1 cellular context compared by ENCODE assay signal in genomic region chr4:112717856-112718255, GRCh38.
TF ChIP-seq lines count a peak whose summit lies in the region.

No MANE protein-coding gene starts in this region.

TF ChIP-seq in GM23338, 12 proteins besides CTCF, POLR2A, EP300 and RAD21 (continued from another document):
- no peak for TF ChIP-seq ZNF462 (CRISPR knock-in tag; IDR thresholded peaks at IDR 0.05)
- no peak for TF ChIP-seq JUNB (IDR thresholded peaks at IDR 0.05; ENCODE audit: unreplicated experiment)
- TF ChIP-seq NANOG (IDR thresholded peaks at IDR 0.05; ENCODE audit: borderline replicate concordance) = no peak
- no peak for TF ChIP-seq CREB1 (CRISPR knock-in tag; IDR thresholded peaks at IDR 0.05; ENCODE audit: low read depth)
- no peak for TF ChIP-seq POLR2AphosphoS5 (IDR thresholded peaks at IDR 0.05; ENCODE audit: low read depth)
- TF ChIP-seq, protein P1, sequence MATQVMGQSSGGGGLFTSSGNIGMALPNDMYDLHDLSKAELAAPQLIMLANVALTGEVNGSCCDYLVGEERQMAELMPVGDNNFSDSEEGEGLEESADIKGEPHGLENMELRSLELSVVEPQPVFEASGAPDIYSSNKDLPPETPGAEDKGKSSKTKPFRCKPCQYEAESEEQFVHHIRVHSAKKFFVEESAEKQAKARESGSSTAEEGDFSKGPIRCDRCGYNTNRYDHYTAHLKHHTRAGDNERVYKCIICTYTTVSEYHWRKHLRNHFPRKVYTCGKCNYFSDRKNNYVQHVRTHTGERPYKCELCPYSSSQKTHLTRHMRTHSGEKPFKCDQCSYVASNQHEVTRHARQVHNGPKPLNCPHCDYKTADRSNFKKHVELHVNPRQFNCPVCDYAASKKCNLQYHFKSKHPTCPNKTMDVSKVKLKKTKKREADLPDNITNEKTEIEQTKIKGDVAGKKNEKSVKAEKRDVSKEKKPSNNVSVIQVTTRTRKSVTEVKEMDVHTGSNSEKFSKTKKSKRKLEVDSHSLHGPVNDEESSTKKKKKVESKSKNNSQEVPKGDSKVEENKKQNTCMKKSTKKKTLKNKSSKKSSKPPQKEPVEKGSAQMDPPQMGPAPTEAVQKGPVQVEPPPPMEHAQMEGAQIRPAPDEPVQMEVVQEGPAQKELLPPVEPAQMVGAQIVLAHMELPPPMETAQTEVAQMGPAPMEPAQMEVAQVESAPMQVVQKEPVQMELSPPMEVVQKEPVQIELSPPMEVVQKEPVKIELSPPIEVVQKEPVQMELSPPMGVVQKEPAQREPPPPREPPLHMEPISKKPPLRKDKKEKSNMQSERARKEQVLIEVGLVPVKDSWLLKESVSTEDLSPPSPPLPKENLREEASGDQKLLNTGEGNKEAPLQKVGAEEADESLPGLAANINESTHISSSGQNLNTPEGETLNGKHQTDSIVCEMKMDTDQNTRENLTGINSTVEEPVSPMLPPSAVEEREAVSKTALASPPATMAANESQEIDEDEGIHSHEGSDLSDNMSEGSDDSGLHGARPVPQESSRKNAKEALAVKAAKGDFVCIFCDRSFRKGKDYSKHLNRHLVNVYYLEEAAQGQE (IDR thresholded peaks at IDR 0.05; ENCODE audit: unreplicated experiment) = no peak
- no peak for TF ChIP-seq EZH2 (IDR thresholded peaks at IDR 0.05; ENCODE audit: low read depth, unreplicated experiment)
- no peak for TF ChIP-seq ZNF331 (CRISPR knock-in tag; IDR thresholded peaks at IDR 0.05; ENCODE audit: low read depth)
- TF ChIP-seq ZNF114 (CRISPR knock-in tag; IDR thresholded peaks at IDR 0.05) = no peak
TF ChIP-seq in GM23338: peak in this region for 0.
